In genomic region chr11:65928667-65929066, GRCh38 we compare ENCODE assay signal across 15 cellular contexts. TPM values are rescaled to one million over a fixed set of nuclear protein-coding genes. Genes with fewer than 3 reads are reported as not detected.
DNase-seq lines count a peak whose midpoint lies in the region; ATAC-seq, FAIRE-seq and TF ChIP-seq lines count a peak whose summit lies in the region.
"Had no signal": no experiment of that assay in that cellular context is flagged by ENCODE, and none has a peak within 500 bp of the region (broad histone marks: within the 10 kb centered on the region; RNA-seq: fewer than 3 reads in every experiment).

No MANE protein-coding gene starts in this region.

- H3K4me3 ChIP-seq in CD8-positive, alpha-beta T cell (ENCODE audit: low read depth, low read length), result no peak overlapping the region
- no peak overlapping the region for H3K4me3 ChIP-seq in GM23338
- no peak overlapping the region for H3K4me3 ChIP-seq in transverse colon
- no peak overlapping the region for H3K4me3 ChIP-seq in SK-N-SH (ENCODE audit: low read depth in 2 of 2, low read length in 1 of 2)

- no peaks in the 10 kb centered on the region for H3K27me3 Mint-ChIP-seq in CD8-positive, alpha-beta T cell (ENCODE audit: low read depth)
- peaks cover 6% of the 10 kb centered on the region for H3K27me3 Mint-ChIP-seq in GM23338 (ENCODE audit: insufficient read depth, low read depth, poor library complexity)
- no peaks in the 10 kb centered on the region for H3K27me3 Mint-ChIP-seq in activated CD4-positive, alpha-beta memory T cell treated with anti-CD3 and anti-CD28 coated beads for 36 hours
- H3K27me3 Mint-ChIP-seq in naive B cell, result no peaks in the 10 kb centered on the region

- no peaks in the 10 kb centered on the region for H3K27me3 ChIP-seq in CD8-positive, alpha-beta T cell (ENCODE audit: insufficient read depth, low read length)
- no peaks in the 10 kb centered on the region for H3K27me3 ChIP-seq in GM23338 (ENCODE audit: insufficient read depth)
- peaks cover 9% of the 10 kb centered on the region for H3K27me3 ChIP-seq in transverse colon
- H3K27me3 ChIP-seq in SK-N-SH (ENCODE audit: insufficient read depth), result no peaks in the 10 kb centered on the region

- H3K27ac ChIP-seq in CD8-positive, alpha-beta T cell (ENCODE audit: low read depth, low read length), result peak overlapping the region; percentile 62
- H3K27ac ChIP-seq in GM23338 (ENCODE audit: low read depth) (0 out of 2 replicates have a peak overlapping the region, but pooled peaks have one; percentile 63), transverse colon (peak overlapping the region in 2 of 4 donors; percentile 71 to 73), SK-N-SH (ENCODE audit: low read depth in 2 of 2, low read length in 1 of 2) (no peak overlapping the region)

- H3K9me3 ChIP-seq in CD8-positive, alpha-beta T cell (ENCODE audit: low read length), result no peaks in the 10 kb centered on the region
- H3K9me3 ChIP-seq in transverse colon (no peaks in the 10 kb centered on the region), SK-N-SH (no peaks in the 10 kb centered on the region)
- H3K9me3 ChIP-seq: esophagus muscularis mucosa had no signal

- POLR2A ChIA-PET in CD8-positive, alpha-beta T cell (lab: Charles Lee), result interaction anchor here (0.7 to 3.2 kb wide), 8 partner anchors 10 to 69 kb away, joined by 3 to 19 read pairs (median 4); partner anchors contain the start of genes C11orf68 and CCDC85B
- POLR2A ChIA-PET in activated CD4-positive, alpha-beta memory T cell treated with anti-CD3 and anti-CD28 coated beads for 36 hours (lab: Charles Lee), result interaction anchor here (0.7 to 1.5 kb wide), 3 partner anchors 27 to 423 kb away, joined by 3 to 4 read pairs (median 3); no protein-coding TSS in a partner anchor
- POLR2A ChIA-PET in SK-N-SH (lab: Yijun Ruan, JAX), result no interaction called here

- H2AFZ ChIP-seq in GM23338 (peak overlapping the region; percentile 14; the same call in 1 of the 2 replicates), SK-N-SH (ENCODE audit: low read depth) (no peak overlapping the region)

- TF ChIP-seq EP300 in transverse colon (IDR thresholded peaks at IDR 0.05; ENCODE audit: low read depth), result no peak
- TF ChIP-seq EP300 in SK-N-SH (IDR thresholded peaks at IDR 0.05; ENCODE audit: borderline replicate concordance in 1 of 2, low read depth in 1 of 2, low read length in 1 of 2), result no peak

- H3K79me2 ChIP-seq in GM23338 (replicated peaks; ENCODE audit: insufficient read depth) (no peaks in the 10 kb centered on the region), SK-N-SH (ENCODE audit: insufficient read depth) (no peaks in the 10 kb centered on the region)

- peaks cover 37% of the 10 kb centered on the region for H3K4me1 Mint-ChIP-seq in CD8-positive, alpha-beta T cell (ENCODE audit: low read depth)
- H3K4me1 Mint-ChIP-seq in GM23338 (peaks cover 23% of the 10 kb centered on the region), naive B cell (peaks cover 22 to 30% (median 24%) of the 10 kb centered on the region in 3 donors)
- peaks cover 26% of the 10 kb centered on the region for H3K4me1 Mint-ChIP-seq in activated CD4-positive, alpha-beta memory T cell treated with anti-CD3 and anti-CD28 coated beads for 36 hours (ENCODE audit: low read depth)

- H3K36me3 ChIP-seq in CD8-positive, alpha-beta T cell (ENCODE audit: insufficient read depth, low read length), result no peaks in the 10 kb centered on the region
- no peaks in the 10 kb centered on the region for H3K36me3 ChIP-seq in GM23338 (ENCODE audit: insufficient read depth)
- no peaks in the 10 kb centered on the region for H3K36me3 ChIP-seq in transverse colon
- H3K36me3 ChIP-seq in SK-N-SH (replicated peaks in 1 of 2; ENCODE audit: control insufficient read depth in 1 of 2, insufficient read depth in 2 of 2, low read length in 1 of 2), result peaks cover 0 to 9% of the 10 kb centered on the region in 2 experiments

- TF ChIP-seq RAD21 in SK-N-SH (IDR thresholded peaks at IDR 0.05; ENCODE audit: low read length), result no peak

- 0 out of 2 replicates have a peak, but pooled peaks cover 5% of the 10 kb centered on the region for H3F3A ChIP-seq in GM23338 (replicated peaks; ENCODE audit: low read depth)
- H3F3A ChIP-seq in SK-N-SH (replicated peaks; ENCODE audit: insufficient read depth), result peaks cover 20% of the 10 kb centered on the region

- peak in 1 of 7 experiments; percentile 26 for DNase-seq in CD8-positive, alpha-beta T cell
- no peak for DNase-seq in GM23338 (ENCODE audit: low spot score)
- no peak for DNase-seq in activated CD4-positive, alpha-beta memory T cell treated with anti-CD3 and anti-CD28 coated beads for 36 hours
- no peak for DNase-seq in naive B cell
- DNase-seq in transverse colon, result no peak
- DNase-seq in SK-N-SH, result no peak
- no peak for DNase-seq in urothelium cell line (ENCODE audit: low spot score)
- DNase-seq: NCI-H187, NCI-H526 treated with DMSO at 0.1 percent for 48 hours, nephron progenitor cell had no signal

- peak overlapping the region; percentile 91 for H3K27ac Mint-ChIP-seq in CD8-positive, alpha-beta T cell
- no peak overlapping the region for H3K27ac Mint-ChIP-seq in GM23338
- H3K27ac Mint-ChIP-seq in activated CD4-positive, alpha-beta memory T cell treated with anti-CD3 and anti-CD28 coated beads for 36 hours, result peak overlapping the region; percentile 96
- peak overlapping the region in 5 of 6 donors; percentile 67 to 96 (median 90) for H3K27ac Mint-ChIP-seq in naive B cell
- H3K27ac Mint-ChIP-seq: nephron progenitor cell had no signal

- intact Hi-C loops in CD8-positive, alpha-beta T cell (cut with DNase I, micrococcal nuclease), result loop anchor here (1.0 to 2.0 kb wide), 5 partner anchors 9 to 70 kb away; partner anchors contain the start of genes SART1 (in 2 of the 2), C11orf68 (in 1 of the 2), CFL1 (in 1 of the 2) and DRAP1 (in 1 of the 2)
- intact Hi-C loops in activated CD4-positive, alpha-beta memory T cell treated with anti-CD3 and anti-CD28 coated beads for 36 hours (cut with micrococcal nuclease), result loop anchor here (1.0 to 2.0 kb wide), 4 partner anchors 9 to 40 kb away; partner anchors contain the start of genes C11orf68, DRAP1 and FIBP
- intact Hi-C loops in transverse colon (cut with DNase I; ENCODE audit: low total_unique reads), result no loop called here

- H3K9me3 Mint-ChIP-seq in CD8-positive, alpha-beta T cell, result no peaks in the 10 kb centered on the region
- no peaks in the 10 kb centered on the region for H3K9me3 Mint-ChIP-seq in GM23338
- H3K9me3 Mint-ChIP-seq in activated CD4-positive, alpha-beta memory T cell treated with anti-CD3 and anti-CD28 coated beads for 36 hours, result no peaks in the 10 kb centered on the region
- H3K9me3 Mint-ChIP-seq in naive B cell, result no peaks in the 10 kb centered on the region
- H3K9me3 Mint-ChIP-seq: nephron progenitor cell had no signal

- TF ChIP-seq CTCF in CD8-positive, alpha-beta T cell (IDR thresholded peaks at IDR 0.05), result no peak
- no peak for TF ChIP-seq CTCF in GM23338 (conservative IDR thresholded peaks at IDR 0.05; ENCODE audit: low read depth in 2 of 2)
- TF ChIP-seq CTCF in transverse colon (IDR thresholded peaks at IDR 0.05), result no peak
- TF ChIP-seq CTCF in SK-N-SH (IDR thresholded peaks at IDR 0.05), result no peak

- peak overlapping the region; percentile 74 for H3K4me3 Mint-ChIP-seq in CD8-positive, alpha-beta T cell
- no peak overlapping the region for H3K4me3 Mint-ChIP-seq in GM23338
- peak overlapping the region; percentile 67 for H3K4me3 Mint-ChIP-seq in activated CD4-positive, alpha-beta memory T cell treated with anti-CD3 and anti-CD28 coated beads for 36 hours
- H3K4me3 Mint-ChIP-seq in naive B cell, result peak overlapping the region in 7 of 8 donors; percentile 23 to 91 (median 80)
- H3K4me3 Mint-ChIP-seq: nephron progenitor cell had no signal

- no peak for ATAC-seq in CD8-positive, alpha-beta T cell
- ATAC-seq in GM23338, result no peak
- no peak for ATAC-seq in naive B cell (ENCODE audit: low read depth in 2 of 2)
- no peak for ATAC-seq in HG03439 (IDR thresholded peaks at IDR 0.05; ENCODE audit: unreplicated experiment)

- H3K9me2 ChIP-seq in GM23338 (ENCODE audit: insufficient read depth) (no peaks in the 10 kb centered on the region), SK-N-SH (no peaks in the 10 kb centered on the region)

- CTCF ChIA-PET in CD8-positive, alpha-beta T cell (lab: Charles Lee), result interaction anchor here (1.4 to 8.5 kb wide), 3 partner anchors 31 to 69 kb away, joined by 3 to 136 read pairs (median 5); partner anchors contain the start of genes CCDC85B, FIBP and MUS81
- CTCF ChIA-PET in activated CD4-positive, alpha-beta memory T cell treated with anti-CD3 and anti-CD28 coated beads for 36 hours (lab: Charles Lee), result interaction anchor here (1.1 to 1.8 kb wide), 2 partner anchors 44 to 148 kb away, joined by 3 to 12 read pairs; no protein-coding TSS in a partner anchor
- CTCF ChIA-PET in SK-N-SH (lab: Yijun Ruan, JAX), result no interaction called here

- in situ Hi-C loops in transverse colon (cut with MboI; ENCODE audit: low pct_ligation_motif_present in 1 of 4, low pct_unique_long_range_greater_than_20kb in 1 of 4, low sequenced_read_pairs in 3 of 4), result no loop called here

- TF ChIP-seq POLR2A in transverse colon (IDR thresholded peaks at IDR 0.05), result no peak

- WGBS in transverse colon (ENCODE audit: low coverage in 1 of 2), 2 donors, result 50 to 80% methylated on average over 4 to 6 of the region's 6 CpGs
- 85% methylated on average over 6 of the region's 6 CpGs for WGBS in SK-N-SH (ENCODE audit: low lambda C conversion rate)

- no peak overlapping the region for H3K9ac ChIP-seq in SK-N-SH

- no peaks in the 10 kb centered on the region for H4K20me1 ChIP-seq in GM23338 (replicated peaks; ENCODE audit: insufficient read depth)
- no peaks in the 10 kb centered on the region for H4K20me1 ChIP-seq in SK-N-SH (ENCODE audit: insufficient read depth)

- H3K4me2 ChIP-seq in GM23338 (no peak overlapping the region), SK-N-SH (no peak overlapping the region)

- H3K36me3 Mint-ChIP-seq in CD8-positive, alpha-beta T cell, result peaks cover 3% of the 10 kb centered on the region
- no peaks in the 10 kb centered on the region for H3K36me3 Mint-ChIP-seq in GM23338 (ENCODE audit: low read depth)
- H3K36me3 Mint-ChIP-seq in activated CD4-positive, alpha-beta memory T cell treated with anti-CD3 and anti-CD28 coated beads for 36 hours, result peaks cover 2% of the 10 kb centered on the region
- no peaks in the 10 kb centered on the region for H3K36me3 Mint-ChIP-seq in naive B cell

- no peak for FAIRE-seq in urothelium cell line (lab: Jason Lieb, UNC)
- FAIRE-seq: TTC549 had no signal

- peaks cover 41% of the 10 kb centered on the region for H3K4me1 ChIP-seq in CD8-positive, alpha-beta T cell (ENCODE audit: insufficient read depth, low read length)
- H3K4me1 ChIP-seq in GM23338 (ENCODE audit: insufficient read depth) (peaks cover 7% of the 10 kb centered on the region), transverse colon (peaks cover 0 to 3% (median 0%) of the 10 kb centered on the region in 4 donors), SK-N-SH (ENCODE audit: control insufficient read depth in 1 of 2, insufficient read depth in 2 of 2, low read depth in 1 of 2, low read length in 1 of 2) (peaks cover 0 to 10% of the 10 kb centered on the region in 2 experiments; a peak in 2 of 4 replicates)
- H3K4me1 ChIP-seq: esophagus muscularis mucosa had no signal

RNA-seq across cellular contexts. Expression of gene DRAP1, which starts 9.4 kb away (rescaled TPM):
- 10 to 100 TPM; 62.2 to 63.1 TPM for total RNA-seq in CD8-positive, alpha-beta T cell
- 83.0 and 121 TPM in 2 replicates for total RNA-seq in GM23338 (2014; rRNA removed; shearing (Covaris generic))
- polyA plus RNA-seq in GM23338 (2016; fragmentation: Nextera tagmentation; extraction: Ambion mirVana) (294 and 358 TPM in 2 replicates), naive B cell (ENCODE audit: low read depth in 6 of 6) (10 to 100 TPM; 57.3 to 89.8 (median 71.1) TPM), SK-N-SH (2012; rRNA removed) (309 and 464 TPM in 2 replicates)
- total RNA-seq in activated CD4-positive, alpha-beta memory T cell treated with anti-CD3 and anti-CD28 coated beads for 36 hours, result 100 to 1,000 TPM; 154 to 169 TPM
- 10 to 100 TPM; 15.7 to 63.2 (median 57.0) TPM for total RNA-seq in transverse colon
- 339 and 481 TPM in 2 replicates for polyA plus RNA-seq in SK-N-SH (2012; cell fraction: cytosol; rRNA removed)
- polyA plus RNA-seq in SK-N-SH (2012; cell fraction: nucleus; rRNA removed), result 288 and 476 TPM in 2 replicates

RNA-seq across cellular contexts. Expression of gene C11orf68, which starts 9.8 kb away (rescaled TPM):
- 10 to 100 TPM; 12.3 TPM for total RNA-seq in CD8-positive, alpha-beta T cell
- total RNA-seq in GM23338 (2014; rRNA removed; shearing (Covaris generic)), result 21.6 and 23.2 TPM in 2 replicates
- polyA plus RNA-seq in GM23338 (2016; fragmentation: Nextera tagmentation; extraction: Ambion mirVana) (16.8 and 18.6 TPM in 2 replicates), naive B cell (ENCODE audit: low read depth in 6 of 6) (10 to 100 TPM; 48.5 to 79.3 (median 68.4) TPM), SK-N-SH (2012; rRNA removed) (54.4 and 65.3 TPM in 2 replicates)
- 10 to 100 TPM; 22.2 to 23.6 TPM for total RNA-seq in activated CD4-positive, alpha-beta memory T cell treated with anti-CD3 and anti-CD28 coated beads for 36 hours
- 10 to 100 TPM; 15.2 to 59.5 (median 22.8) TPM for total RNA-seq in transverse colon
- polyA plus RNA-seq in SK-N-SH (2012; cell fraction: cytosol; rRNA removed), result 23.7 and 37.0 TPM in 2 replicates
- 54.3 and 73.9 TPM in 2 replicates for polyA plus RNA-seq in SK-N-SH (2012; cell fraction: nucleus; rRNA removed)

RNA-seq across cellular contexts. Expression of gene TSGA10IP, which starts 16.6 kb away (rescaled TPM):
- total RNA-seq in CD8-positive, alpha-beta T cell, result not detected
- total RNA-seq in GM23338 (2014; rRNA removed; shearing (Covaris generic)), result 1.1 and 2.0 TPM in 2 replicates
- polyA plus RNA-seq in GM23338 (2016; fragmentation: Nextera tagmentation; extraction: Ambion mirVana) (1.6 and 2.5 TPM in 2 replicates), naive B cell (ENCODE audit: low read depth in 6 of 6) (not detected), SK-N-SH (2012; rRNA removed) (not detected in 2 replicates)
- total RNA-seq in activated CD4-positive, alpha-beta memory T cell treated with anti-CD3 and anti-CD28 coated beads for 36 hours, result not detected
- not detected for total RNA-seq in transverse colon
- polyA plus RNA-seq in SK-N-SH (2012; cell fraction: cytosol; rRNA removed), result 0.01 TPM in 1 of 2 replicates, not detected in the other
- 0.15 TPM in 1 of 2 replicates, not detected in the other for polyA plus RNA-seq in SK-N-SH (2012; cell fraction: nucleus; rRNA removed)
- total RNA-seq: esophagus muscularis mucosa, left lobe of liver, temporal lobe had no signal

RNA-seq across cellular contexts. Expression of gene FOSL1, which starts 28.5 kb away (rescaled TPM):
- total RNA-seq in CD8-positive, alpha-beta T cell, result 1 to 10 TPM; 2.0 to 4.0 TPM
- 10.1 and 14.6 TPM in 2 replicates for total RNA-seq in GM23338 (2014; rRNA removed; shearing (Covaris generic))
- 17.1 and 20.1 TPM in 2 replicates for polyA plus RNA-seq in GM23338 (2016; fragmentation: Nextera tagmentation; extraction: Ambion mirVana)
- total RNA-seq in activated CD4-positive, alpha-beta memory T cell treated with anti-CD3 and anti-CD28 coated beads for 36 hours, result 10 to 100 TPM; 17.1 to 17.7 TPM
- under 1 TPM in 3 of 6 donors, not detected in 3; 0.25 to 0.34 (median 0.27) TPM for polyA plus RNA-seq in naive B cell (ENCODE audit: low read depth in 6 of 6)
- 10 to 100 TPM in 1 of 4 donors, 1 to 10 TPM in 1, not detected in 2; 1.2 to 11.6 TPM for total RNA-seq in transverse colon
- polyA plus RNA-seq in SK-N-SH (2012; rRNA removed), result 17.9 and 30.1 TPM in 2 replicates
- 18.1 and 21.6 TPM in 2 replicates for polyA plus RNA-seq in SK-N-SH (2012; cell fraction: cytosol; rRNA removed)
- polyA plus RNA-seq in SK-N-SH (2012; cell fraction: nucleus; rRNA removed), result 28.3 and 39.9 TPM in 2 replicates
- total RNA-seq: temporal lobe had no signal

RNA-seq across cellular contexts. Expression of gene SART1, which starts 32.9 kb away (rescaled TPM):
- 100 to 1,000 TPM; 102 to 123 TPM for total RNA-seq in CD8-positive, alpha-beta T cell
- 43.9 and 55.8 TPM in 2 replicates for total RNA-seq in GM23338 (2014; rRNA removed; shearing (Covaris generic))
- polyA plus RNA-seq in GM23338 (2016; fragmentation: Nextera tagmentation; extraction: Ambion mirVana) (91.0 and 105 TPM in 2 replicates), naive B cell (ENCODE audit: low read depth in 6 of 6) (10 to 100 TPM; 13.9 to 39.7 (median 18.3) TPM), SK-N-SH (2012; rRNA removed) (39.2 and 73.6 TPM in 2 replicates)
- total RNA-seq in activated CD4-positive, alpha-beta memory T cell treated with anti-CD3 and anti-CD28 coated beads for 36 hours, result 10 to 100 TPM; 59.1 to 60.5 TPM
- 10 to 100 TPM; 31.8 to 76.3 (median 34.3) TPM for total RNA-seq in transverse colon
- polyA plus RNA-seq in SK-N-SH (2012; cell fraction: cytosol; rRNA removed), result 37.0 and 42.0 TPM in 2 replicates
- 77.9 and 98.0 TPM in 2 replicates for polyA plus RNA-seq in SK-N-SH (2012; cell fraction: nucleus; rRNA removed)

Comparison
In these comparisons a context has a peak if more than half of its experiments do, and no peak if none do; other contexts are left out.
1. H3K27ac ChIP-seq: peak in CD8-positive, alpha-beta T cell (single experiment) and GM23338 (single experiment); none in SK-N-SH (0 of 2).